1 cellular context compared by ENCODE assay signal in genomic region chr10:75208177-75208576, GRCh38.
TF ChIP-seq lines count a peak whose summit lies in the region.

No MANE protein-coding gene starts in this region.

TF ChIP-seq in K562, 482 proteins besides CTCF, POLR2A, EP300 and RAD21 (continued from another document and continues in another):
- TF ChIP-seq, protein P1, sequence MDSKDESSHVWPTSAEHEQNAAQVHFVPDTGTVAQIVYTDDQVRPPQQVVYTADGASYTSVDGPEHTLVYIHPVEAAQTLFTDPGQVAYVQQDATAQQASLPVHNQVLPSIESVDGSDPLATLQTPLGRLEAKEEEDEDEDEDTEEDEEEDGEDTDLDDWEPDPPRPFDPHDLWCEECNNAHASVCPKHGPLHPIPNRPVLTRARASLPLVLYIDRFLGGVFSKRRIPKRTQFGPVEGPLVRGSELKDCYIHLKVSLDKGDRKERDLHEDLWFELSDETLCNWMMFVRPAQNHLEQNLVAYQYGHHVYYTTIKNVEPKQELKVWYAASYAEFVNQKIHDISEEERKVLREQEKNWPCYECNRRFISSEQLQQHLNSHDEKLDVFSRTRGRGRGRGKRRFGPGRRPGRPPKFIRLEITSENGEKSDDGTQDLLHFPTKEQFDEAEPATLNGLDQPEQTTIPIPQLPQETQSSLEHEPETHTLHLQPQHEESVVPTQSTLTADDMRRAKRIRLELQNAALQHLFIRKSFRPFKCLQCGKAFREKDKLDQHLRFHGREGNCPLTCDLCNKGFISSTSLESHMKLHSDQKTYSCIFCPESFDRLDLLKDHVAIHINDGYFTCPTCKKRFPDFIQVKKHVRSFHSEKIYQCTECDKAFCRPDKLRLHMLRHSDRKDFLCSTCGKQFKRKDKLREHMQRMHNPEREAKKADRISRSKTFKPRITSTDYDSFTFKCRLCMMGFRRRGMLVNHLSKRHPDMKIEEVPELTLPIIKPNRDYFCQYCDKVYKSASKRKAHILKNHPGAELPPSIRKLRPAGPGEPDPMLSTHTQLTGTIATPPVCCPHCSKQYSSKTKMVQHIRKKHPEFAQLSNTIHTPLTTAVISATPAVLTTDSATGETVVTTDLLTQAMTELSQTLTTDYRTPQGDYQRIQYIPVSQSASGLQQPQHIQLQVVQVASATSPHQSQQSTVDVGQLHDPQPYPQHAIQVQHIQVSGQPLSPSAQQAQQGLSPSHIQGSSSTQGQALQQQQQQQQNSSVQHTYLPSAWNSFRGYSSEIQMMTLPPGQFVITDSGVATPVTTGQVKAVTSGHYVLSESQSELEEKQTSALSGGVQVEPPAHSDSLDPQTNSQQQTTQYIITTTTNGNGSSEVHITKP (IDR thresholded peaks at IDR 0.05; ENCODE audit: partially characterized antibody), result peak; percentile 31
- TF ChIP-seq ATF3 (IDR thresholded peaks at IDR 0.05) (peak; percentile 60), ATF3 (CRISPR knock-in tag; conservative IDR thresholded peaks at IDR 0.05) (no peak), NCOR1 (IDR thresholded peaks at IDR 0.05) (0 out of 2 replicates have a peak, but pooled peaks have one; percentile 21), NEUROD1 (IDR thresholded peaks at IDR 0.05; ENCODE audit: borderline replicate concordance, low read depth, low read length, partially characterized antibody) (no peak), IRF2 (CRISPR knock-in tag; IDR thresholded peaks at IDR 0.05) (no peak), HMG20A (CRISPR knock-in tag; conservative IDR thresholded peaks at IDR 0.05) (no peak), SUPT5H (IDR thresholded peaks at IDR 0.05) (no peak), LCOR (CRISPR knock-in tag; IDR thresholded peaks at IDR 0.05) (no peak), RFX1 (IDR thresholded peaks at IDR 0.05) (no peak), NFIX (CRISPR knock-in tag; IDR thresholded peaks at IDR 0.05; ENCODE audit: low read depth) (no peak), MXI1 (IDR thresholded peaks at IDR 0.05; ENCODE audit: low read depth, low read length) (no peak), HOXB6 (CRISPR knock-in tag; IDR thresholded peaks at IDR 0.05; ENCODE audit: borderline replicate concordance) (no peak), RBM34 (IDR thresholded peaks at IDR 0.05; ENCODE audit: borderline replicate concordance, insufficient read depth, low read length) (no peak), ZNF518B (CRISPR knock-in tag; IDR thresholded peaks at IDR 0.05) (no peak), ZNF174 (CRISPR knock-in tag; IDR thresholded peaks at IDR 0.05) (no peak), JUNB (CRISPR knock-in tag; conservative IDR thresholded peaks at IDR 0.05) (no peak), MAX (CRISPR knock-in tag; IDR thresholded peaks at IDR 0.05) (no peak), ELF2 (CRISPR knock-in tag; IDR thresholded peaks at IDR 0.05) (no peak), HCFC1 (IDR thresholded peaks at IDR 0.05; ENCODE audit: low read depth, low read length) (no peak), IRF9 (tag; IDR thresholded peaks at IDR 0.05) (no peak), ZNF785 (CRISPR knock-in tag; IDR thresholded peaks at IDR 0.05) (no peak), ZNF592 (IDR thresholded peaks at IDR 0.05) (0 out of 2 replicates have a peak, but pooled peaks have one; percentile 39), DLX4 (CRISPR knock-in tag; IDR thresholded peaks at IDR 0.05) (no peak), HDGF (IDR thresholded peaks at IDR 0.05) (0 out of 2 replicates have a peak, but pooled peaks have one; percentile 39), SNIP1 (IDR thresholded peaks at IDR 0.05; ENCODE audit: low read depth) (no peak), ZNF24 (IDR thresholded peaks at IDR 0.05) (peak; percentile 89), ZBTB7A (IDR thresholded peaks at IDR 0.05; ENCODE audit: borderline replicate concordance, control insufficient read depth, low read depth, low read length) (0 out of 2 replicates have a peak, but pooled peaks have one; percentile 8), MEIS2 (IDR thresholded peaks at IDR 0.05; ENCODE audit: partially characterized antibody) (no peak), ZBTB1 (CRISPR knock-in tag; IDR thresholded peaks at IDR 0.05; ENCODE audit: borderline replicate concordance, low read depth) (no peak)
- TF ChIP-seq, protein P2, sequence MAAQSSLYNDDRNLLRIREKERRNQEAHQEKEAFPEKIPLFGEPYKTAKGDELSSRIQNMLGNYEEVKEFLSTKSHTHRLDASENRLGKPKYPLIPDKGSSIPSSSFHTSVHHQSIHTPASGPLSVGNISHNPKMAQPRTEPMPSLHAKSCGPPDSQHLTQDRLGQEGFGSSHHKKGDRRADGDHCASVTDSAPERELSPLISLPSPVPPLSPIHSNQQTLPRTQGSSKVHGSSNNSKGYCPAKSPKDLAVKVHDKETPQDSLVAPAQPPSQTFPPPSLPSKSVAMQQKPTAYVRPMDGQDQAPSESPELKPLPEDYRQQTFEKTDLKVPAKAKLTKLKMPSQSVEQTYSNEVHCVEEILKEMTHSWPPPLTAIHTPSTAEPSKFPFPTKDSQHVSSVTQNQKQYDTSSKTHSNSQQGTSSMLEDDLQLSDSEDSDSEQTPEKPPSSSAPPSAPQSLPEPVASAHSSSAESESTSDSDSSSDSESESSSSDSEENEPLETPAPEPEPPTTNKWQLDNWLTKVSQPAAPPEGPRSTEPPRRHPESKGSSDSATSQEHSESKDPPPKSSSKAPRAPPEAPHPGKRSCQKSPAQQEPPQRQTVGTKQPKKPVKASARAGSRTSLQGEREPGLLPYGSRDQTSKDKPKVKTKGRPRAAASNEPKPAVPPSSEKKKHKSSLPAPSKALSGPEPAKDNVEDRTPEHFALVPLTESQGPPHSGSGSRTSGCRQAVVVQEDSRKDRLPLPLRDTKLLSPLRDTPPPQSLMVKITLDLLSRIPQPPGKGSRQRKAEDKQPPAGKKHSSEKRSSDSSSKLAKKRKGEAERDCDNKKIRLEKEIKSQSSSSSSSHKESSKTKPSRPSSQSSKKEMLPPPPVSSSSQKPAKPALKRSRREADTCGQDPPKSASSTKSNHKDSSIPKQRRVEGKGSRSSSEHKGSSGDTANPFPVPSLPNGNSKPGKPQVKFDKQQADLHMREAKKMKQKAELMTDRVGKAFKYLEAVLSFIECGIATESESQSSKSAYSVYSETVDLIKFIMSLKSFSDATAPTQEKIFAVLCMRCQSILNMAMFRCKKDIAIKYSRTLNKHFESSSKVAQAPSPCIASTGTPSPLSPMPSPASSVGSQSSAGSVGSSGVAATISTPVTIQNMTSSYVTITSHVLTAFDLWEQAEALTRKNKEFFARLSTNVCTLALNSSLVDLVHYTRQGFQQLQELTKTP (IDR thresholded peaks at IDR 0.05; ENCODE audit: low read depth in 1 of 2, partially characterized antibody in 2 of 2), result no peak
- TF ChIP-seq, protein P3, sequence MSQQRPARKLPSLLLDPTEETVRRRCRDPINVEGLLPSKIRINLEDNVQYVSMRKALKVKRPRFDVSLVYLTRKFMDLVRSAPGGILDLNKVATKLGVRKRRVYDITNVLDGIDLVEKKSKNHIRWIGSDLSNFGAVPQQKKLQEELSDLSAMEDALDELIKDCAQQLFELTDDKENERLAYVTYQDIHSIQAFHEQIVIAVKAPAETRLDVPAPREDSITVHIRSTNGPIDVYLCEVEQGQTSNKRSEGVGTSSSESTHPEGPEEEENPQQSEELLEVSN (IDR thresholded peaks at IDR 0.05; ENCODE audit: borderline replicate concordance in 1 of 2, extremely low read depth in 1 of 2, insufficient read depth in 1 of 2, insufficient read length in 1 of 2, low read depth in 1 of 2, low read length in 1 of 2, poor library complexity in 1 of 2, severe bottlenecking in 1 of 2), result peak in 1 of 2 experiments; percentile 28
- TF ChIP-seq, protein P4, sequence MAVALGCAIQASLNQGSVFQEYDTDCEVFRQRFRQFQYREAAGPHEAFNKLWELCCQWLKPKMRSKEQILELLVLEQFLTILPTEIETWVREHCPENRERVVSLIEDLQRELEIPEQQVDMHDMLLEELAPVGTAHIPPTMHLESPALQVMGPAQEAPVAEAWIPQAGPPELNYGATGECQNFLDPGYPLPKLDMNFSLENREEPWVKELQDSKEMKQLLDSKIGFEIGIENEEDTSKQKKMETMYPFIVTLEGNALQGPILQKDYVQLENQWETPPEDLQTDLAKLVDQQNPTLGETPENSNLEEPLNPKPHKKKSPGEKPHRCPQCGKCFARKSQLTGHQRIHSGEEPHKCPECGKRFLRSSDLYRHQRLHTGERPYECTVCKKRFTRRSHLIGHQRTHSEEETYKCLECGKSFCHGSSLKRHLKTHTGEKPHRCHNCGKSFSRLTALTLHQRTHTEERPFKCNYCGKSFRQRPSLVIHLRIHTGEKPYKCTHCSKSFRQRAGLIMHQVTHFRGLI (CRISPR knock-in tag; IDR thresholded peaks at IDR 0.05), result peak; percentile 98; the same call in 1 of the 2 replicates
- TF ChIP-seq, protein P5, sequence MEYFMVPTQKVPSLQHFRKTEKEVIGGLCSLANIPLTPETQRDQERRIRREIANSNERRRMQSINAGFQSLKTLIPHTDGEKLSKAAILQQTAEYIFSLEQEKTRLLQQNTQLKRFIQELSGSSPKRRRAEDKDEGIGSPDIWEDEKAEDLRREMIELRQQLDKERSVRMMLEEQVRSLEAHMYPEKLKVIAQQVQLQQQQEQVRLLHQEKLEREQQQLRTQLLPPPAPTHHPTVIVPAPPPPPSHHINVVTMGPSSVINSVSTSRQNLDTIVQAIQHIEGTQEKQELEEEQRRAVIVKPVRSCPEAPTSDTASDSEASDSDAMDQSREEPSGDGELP (CRISPR knock-in tag; IDR thresholded peaks at IDR 0.05; ENCODE audit: borderline replicate concordance), result peak; percentile 55; the same call in 1 of the 2 replicates
